22 cellular contexts compared by ENCODE assay signal in genomic region chr3:125160911-125161371, GRCh38. TPM values are rescaled to one million over a fixed set of nuclear protein-coding genes. Genes with fewer than 3 reads are reported as not detected.
DNase-seq lines count a peak whose midpoint lies in the region; ATAC-seq and TF ChIP-seq lines count a peak whose summit lies in the region.
"Had no signal": no experiment of that assay in that cellular context is flagged by ENCODE, and none has a peak within 500 bp of the region (broad histone marks: within the 10 kb centered on the region; RNA-seq: fewer than 3 reads in every experiment).

No MANE protein-coding gene starts in this region.

- H3K27me3 Mint-ChIP-seq in type B pancreatic cell: no peaks in the 10 kb centered on the region

- 64% methylated on average over 4 of the region's 4 CpGs for WGBS in mammary epithelial cell (ENCODE audit: low coverage, missing lambda C conversion rate)
- 43 to 53% methylated on average over 4 of the region's 4 CpGs for WGBS in esophagus, 2 donors

- no peaks in the 10 kb centered on the region for H3K79me2 ChIP-seq in mammary epithelial cell (ENCODE audit: insufficient read depth, low read length)

- H3K4me3 ChIP-seq in breast epithelium (no peak overlapping the region), mammary epithelial cell (replicated peaks in 1 of 3; ENCODE audit: insufficient read depth in 1 of 3, low read depth in 2 of 3, low read length in 3 of 3) (no peak overlapping the region), esophagus (ENCODE audit: low read depth in 1 of 2, low read length in 2 of 2) (no peak overlapping the region), lower lobe of right lung (no peak overlapping the region)
- H3K4me3 ChIP-seq: cardiac muscle cell, esophagus muscularis mucosa, heart right ventricle, MG63, Peyer's patch had no signal

- no TSS peak for BruUV-seq in mammary epithelial cell (replicated peaks; lab: Mats Ljungman, UMichigan)

- ATAC-seq in lower lobe of right lung: no peak

- TF ChIP-seq CTCF in breast epithelium (IDR thresholded peaks at IDR 0.05) (no peak), mammary epithelial cell (conservative IDR thresholded peaks at IDR 0.05 in 1 of 2, IDR thresholded peaks at IDR 0.05 in 1 of 2; ENCODE audit: extremely low read depth in 1 of 2, insufficient read depth in 1 of 2, low read depth in 1 of 2, low read length in 2 of 2) (no peak), lower lobe of right lung (IDR thresholded peaks at IDR 0.05) (no peak), type B pancreatic cell (conservative IDR thresholded peaks at IDR 0.05) (no peak)

- H3K4me2 ChIP-seq in mammary epithelial cell (ENCODE audit: insufficient read depth, low read depth, low read length): no peak overlapping the region

- DNase-seq in breast epithelium (ENCODE audit: low spot score in 2 of 2) (no peak), mammary epithelial cell (no peak), lower lobe of right lung (no peak), type B pancreatic cell (ENCODE audit: extremely low spot score, unreplicated experiment) (no peak), activated T-cell treated with anti-CD3 and anti-CD28 coated beads for 4 hours (no peak), NCI-H2107 treated with DMSO at 0.1 percent for 48 hours (lab: John Stamatoyannopoulos, UW; ENCODE audit: unreplicated experiment) (no peak)
- DNase-seq in effector CD4-positive, alpha-beta T cell: no peak
- DNase-seq: activated CD8-positive, alpha-beta memory T cell treated with anti-CD3 and anti-CD28 coated beads, Interleukin-2, amount 50 U/mL, for 4 hours; Calu3; heart right ventricle; left ventricle myocardium superior; MG63; NCI-H1694; NCI-H2227 treated with DMSO at 0.1 percent for 48 hours; Peyer's patch; stimulated activated CD4-positive, alpha-beta T cell treated with anti-CD3 and anti-CD28 coated beads, Interleukin-12 subunit alpha, Interleukin-12 subunit beta, amount 100 ng/mL, for 4 hours; stimulated activated CD8-positive, alpha-beta memory T cell treated with anti-CD3 and anti-CD28 coated beads, Interleukin-4, amount 100 ng/mL, for 48 hours had no signal

- intact Hi-C loops in breast epithelium (cut with DNase I; ENCODE audit: low total_unique reads): no loop called here
- intact Hi-C loops in mammary epithelial cell (cut with micrococcal nuclease): no loop called here
- intact Hi-C loops in lower lobe of right lung (cut with DNase I): no loop called here

- no peaks in the 10 kb centered on the region for H3K9me3 Mint-ChIP-seq in type B pancreatic cell
- H3K9me3 Mint-ChIP-seq: T-helper 2 cell treated with Interferon-gamma antibody and Interleukin-4, amounts not matched to agents 5 μg/mL and 100 μg/mL, for 36 hours had no signal

- dilution Hi-C loops in mammary epithelial cell (cut with HindIII; ENCODE audit: low sequenced_read_pairs): no loop called here

- H3K4me1 Mint-ChIP-seq in type B pancreatic cell (ENCODE audit: unreplicated experiment): peaks cover 35% of the 10 kb centered on the region

- H3K27me3 ChIP-seq in breast epithelium (no peaks in the 10 kb centered on the region), mammary epithelial cell (ENCODE audit: insufficient read depth, low read length) (no peaks in the 10 kb centered on the region), esophagus (ENCODE audit: control insufficient read depth in 1 of 2, insufficient read depth in 2 of 2, low read length in 2 of 2) (no peaks in the 10 kb centered on the region), lower lobe of right lung (ENCODE audit: low read depth) (no peaks in the 10 kb centered on the region)
- H3K27me3 ChIP-seq: cardiac muscle cell, esophagus muscularis mucosa, heart right ventricle, MG63, Peyer's patch had no signal

- H3K9ac ChIP-seq in mammary epithelial cell (ENCODE audit: insufficient read depth, low read length): no peak overlapping the region

- peak overlapping the region; percentile 18 for H3K27ac Mint-ChIP-seq in type B pancreatic cell
- H3K27ac Mint-ChIP-seq: T-helper 2 cell treated with Interferon-gamma antibody and Interleukin-4, amounts not matched to agents 5 μg/mL and 100 μg/mL, for 36 hours had no signal

- no peaks in the 10 kb centered on the region for H4K20me1 ChIP-seq in mammary epithelial cell (ENCODE audit: insufficient read depth, low read length)

- no peaks in the 10 kb centered on the region for H3K9me3 ChIP-seq in breast epithelium
- H3K9me3 ChIP-seq in mammary epithelial cell (replicated peaks; ENCODE audit: insufficient read depth, low read length): no peaks in the 10 kb centered on the region
- H3K9me3 ChIP-seq in esophagus (ENCODE audit: control insufficient read depth in 2 of 2, insufficient read depth in 1 of 2, low read depth in 1 of 2, low read length in 1 of 2): no peaks in the 10 kb centered on the region
- no peaks in the 10 kb centered on the region for H3K9me3 ChIP-seq in lower lobe of right lung
- H3K9me3 ChIP-seq: esophagus muscularis mucosa, heart right ventricle, MG63, Peyer's patch had no signal

- no peak for TF ChIP-seq POLR2A in breast epithelium (IDR thresholded peaks at IDR 0.05)

- in situ Hi-C loops in mammary epithelial cell (cut with MboI; ENCODE audit: low sequenced_read_pairs in 2 of 2): no loop called here

- peaks cover 7% of the 10 kb centered on the region for H3K36me3 Mint-ChIP-seq in type B pancreatic cell

- H2AFZ ChIP-seq in mammary epithelial cell (ENCODE audit: low read depth, low read length): no peak overlapping the region

- peak overlapping the region; percentile 65 to 70 for H3K27ac ChIP-seq in breast epithelium
- no peak overlapping the region for H3K27ac ChIP-seq in mammary epithelial cell (ENCODE audit: insufficient read depth, low read depth, low read length)
- peak overlapping the region; percentile 79 to 90 for H3K27ac ChIP-seq in esophagus (ENCODE audit: low read depth in 2 of 2, low read length in 1 of 2)
- peak overlapping the region; percentile 19 for H3K27ac ChIP-seq in lower lobe of right lung
- H3K27ac ChIP-seq: cardiac muscle cell, HL-60, Peyer's patch had no signal

- CTCF ChIA-PET in mammary epithelial cell (lab: Charles Lee; ENCODE audit: low non-redundant PET): no interaction called here

- no peak overlapping the region for H3K4me3 Mint-ChIP-seq in type B pancreatic cell
- H3K4me3 Mint-ChIP-seq: T-helper 2 cell treated with Interferon-gamma antibody and Interleukin-4, amounts not matched to agents 5 μg/mL and 100 μg/mL, for 36 hours had no signal

- H3K36me3 ChIP-seq in breast epithelium (no peaks in the 10 kb centered on the region), mammary epithelial cell (ENCODE audit: insufficient read depth, low read length) (no peaks in the 10 kb centered on the region), esophagus (ENCODE audit: control insufficient read depth in 2 of 2, insufficient read depth in 2 of 2, low read length in 1 of 2) (no peaks in the 10 kb centered on the region), lower lobe of right lung (no peaks in the 10 kb centered on the region)
- H3K36me3 ChIP-seq: cardiac muscle cell, esophagus muscularis mucosa, heart right ventricle, MG63, Peyer's patch had no signal

- H3K4me1 ChIP-seq in breast epithelium: peaks cover 0 to 8% of the 10 kb centered on the region in 2 donors
- H3K4me1 ChIP-seq in mammary epithelial cell (ENCODE audit: insufficient read depth, low read length): no peaks in the 10 kb centered on the region
- H3K4me1 ChIP-seq in esophagus (ENCODE audit: control insufficient read depth in 2 of 2, insufficient read depth in 2 of 2, low read length in 1 of 2): peaks cover 5 to 29% of the 10 kb centered on the region in 2 donors
- peaks cover 50% of the 10 kb centered on the region for H3K4me1 ChIP-seq in lower lobe of right lung

RNA-seq across cellular contexts. Expression of gene SLC12A8, which starts 51.6 kb away (rescaled TPM):
- 10 to 100 TPM in 1 of 3 donors, 1 to 10 TPM in 1, under 1 TPM in 1; 0.48 to 12.5 (median 9.8) TPM for total RNA-seq in breast epithelium
- 10 to 100 TPM; 12.5 to 24.8 TPM for total RNA-seq in mammary epithelial cell
- 7.5 TPM for polyA plus RNA-seq in mammary epithelial cell
- polyA minus RNA-seq in mammary epithelial cell: 10.9 TPM
- polyA plus RNA-seq in esophagus: 1 to 10 TPM; 2.7 TPM
- total RNA-seq in lower lobe of right lung: 9.1 TPM
- total RNA-seq in type B pancreatic cell (ENCODE audit: low replicate concordance): 6.8 and 13.8 TPM in 2 replicates
